15 cellular contexts compared by ENCODE assay signal in the genomic region with DNA sequence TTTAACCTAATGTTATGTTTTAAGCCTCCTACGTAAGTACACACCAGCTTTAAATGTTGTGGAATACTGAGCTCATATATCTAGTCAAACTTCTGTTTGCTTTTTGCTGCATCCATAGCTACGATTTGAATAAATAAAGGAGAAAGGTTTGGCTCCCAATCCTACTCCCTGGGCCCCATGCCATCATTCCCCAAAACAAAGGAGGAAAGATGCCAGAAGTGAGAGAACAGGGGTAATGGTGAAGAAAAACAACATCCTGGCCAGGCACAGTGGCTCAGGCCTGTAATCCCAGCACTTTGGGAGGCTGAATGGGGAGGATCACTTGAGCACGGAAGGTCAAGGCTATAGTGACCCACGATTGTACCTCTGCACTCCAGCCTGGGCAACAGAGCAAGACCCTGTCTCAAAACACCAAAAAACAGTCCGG. TPM values are rescaled to one million over a fixed set of nuclear protein-coding genes. Genes with fewer than 3 reads are reported as not detected.
DNase-seq lines count a peak whose midpoint lies in the region; ATAC-seq and TF ChIP-seq lines count a peak whose summit lies in the region.
"Had no signal": no experiment of that assay in that cellular context is flagged by ENCODE, and none has a peak within 500 bp of the region (broad histone marks: within the 10 kb centered on the region; RNA-seq: fewer than 3 reads in every experiment).

No MANE protein-coding gene starts in this region.

- ATAC-seq in gastroesophageal sphincter, result peak; percentile 62
- no peak for ATAC-seq in GM21381 (IDR thresholded peaks at IDR 0.05; ENCODE audit: unreplicated experiment)
- ATAC-seq in HG03159 (IDR thresholded peaks at IDR 0.05; ENCODE audit: unreplicated experiment), result no peak
- no peak for ATAC-seq in HG02759 (IDR thresholded peaks at IDR 0.05; ENCODE audit: unreplicated experiment)
- ATAC-seq: CD8-positive, alpha-beta T cell; GM23338 had no signal

- H3K9me3 ChIP-seq in gastroesophageal sphincter, result no peaks in the 10 kb centered on the region

- 54 to 58% (median 54%) methylated on average over 5 of the region's 5 CpGs for WGBS in adipose tissue, 3 donors
- WGBS in gastroesophageal sphincter (ENCODE audit: low coverage in 1 of 2), 2 donors, result 10 to 21% methylated on average over 4 to 5 of the region's 5 CpGs

- H3K36me3 ChIP-seq in gastroesophageal sphincter (no peaks in the 10 kb centered on the region), rectal smooth muscle tissue (ENCODE audit: control insufficient read depth, insufficient read depth, low read length) (no peaks in the 10 kb centered on the region)

- H3K9ac ChIP-seq in rectal smooth muscle tissue (ENCODE audit: low read length), result no peak overlapping the region

- peak overlapping the region in 1 of 2 donors; percentile 54 for H3K4me3 ChIP-seq in gastroesophageal sphincter
- H3K4me3 ChIP-seq in rectal smooth muscle tissue (ENCODE audit: low read length), result no peak overlapping the region
- H3K4me3 ChIP-seq: GM23338 had no signal

- H3K4me1 ChIP-seq in gastroesophageal sphincter (peaks cover 0 to 50% (median 38%) of the 10 kb centered on the region in 3 donors), rectal smooth muscle tissue (ENCODE audit: control insufficient read depth, insufficient read depth, low read length) (peaks cover 30% of the 10 kb centered on the region)

- H3K27ac ChIP-seq in adipose tissue (ENCODE audit: low read depth, low read length) (peak overlapping the region; percentile 38), gastroesophageal sphincter (peak overlapping the region; percentile 91 to 98 (median 94)), rectal smooth muscle tissue (ENCODE audit: low read depth, low read length) (peak overlapping the region; percentile 91)

- TF ChIP-seq CTCF in gastroesophageal sphincter (IDR thresholded peaks at IDR 0.05), result no peak

- peak; percentile 57 for DNase-seq in EH (ENCODE audit: low read depth)
- DNase-seq in activated gamma-delta T cell (lab: John Stamatoyannopoulos, UW), result no peak
- DNase-seq: activated CD4-positive, alpha-beta T cell treated with anti-CD3 and anti-CD28 coated beads, Interleukin-2, amount 10 ng/mL, durations not matched to agents 24 days and 14 days; activated naive CD8-positive, alpha-beta T cell treated with anti-CD3 and anti-CD28 coated beads, Interleukin-2, amount 10 ng/mL, durations not matched to agents 7 days and 5 days; CD8-positive, alpha-beta T cell; NCI-H1436 treated with DMSO at 0.1 percent for 48 hours; RPMI8226 had no signal

- H3K27me3 ChIP-seq in gastroesophageal sphincter (no peaks in the 10 kb centered on the region), rectal smooth muscle tissue (ENCODE audit: control insufficient read depth, insufficient read depth, low read length) (peaks cover 4% of the 10 kb centered on the region)

- TF ChIP-seq EP300 in gastroesophageal sphincter (IDR thresholded peaks at IDR 0.05), result no peak

- no peak for TF ChIP-seq POLR2A in gastroesophageal sphincter (IDR thresholded peaks at IDR 0.05)

RNA-seq across cellular contexts. Expression of gene SCGB1A1, which starts 26.5 kb away (rescaled TPM):
- under 1 TPM in 2 of 3 donors, not detected in 1; 0.54 to 0.82 TPM for polyA plus RNA-seq in adipose tissue
- total RNA-seq in gastroesophageal sphincter, result not detected
- total RNA-seq: activated CD4-positive, alpha-beta T cell treated with anti-CD3 and anti-CD28 coated beads, Interleukin-2, amount 10 ng/mL, durations not matched to agents 24 days and 14 days; activated naive CD8-positive, alpha-beta T cell treated with anti-CD3 and anti-CD28 coated beads, Interleukin-2, amount 10 ng/mL, durations not matched to agents 7 days and 5 days; CD8-positive, alpha-beta T cell; GM23338; neural crest cell had no signal
- polyA plus RNA-seq: GM23338 had no signal

Comparison
In these comparisons a context has a peak if more than half of its experiments do, and no peak if none do; other contexts are left out.
1. H3K27ac ChIP-seq: peak in every context shown above with its lines; median percentile 94 in gastroesophageal sphincter; 91 in rectal smooth muscle tissue; 38 in adipose tissue.